8 cellular contexts compared by ENCODE assay signal in genomic region chr5:56817306-56817986, GRCh38. TPM values are rescaled to one million over a fixed set of nuclear protein-coding genes. Genes with fewer than 3 reads are reported as not detected.
DNase-seq lines count a peak whose midpoint lies in the region; ATAC-seq, FAIRE-seq and TF ChIP-seq lines count a peak whose summit lies in the region.

No MANE protein-coding gene starts in this region.

- WGBS in liver: 28% methylated on average over 8 of the region's 8 CpGs

- H3K4me3 Mint-ChIP-seq in activated naive CD4-positive, alpha-beta T cell treated with anti-CD3 and anti-CD28 coated beads for 36 hours: peak overlapping the region; percentile 81
- peak overlapping the region; percentile 88 for H3K4me3 Mint-ChIP-seq in activated naive CD8-positive, alpha-beta T cell treated with anti-CD3 and anti-CD28 coated beads, Interleukin-2, amount 50 U/mL, for 24 hours
- H3K4me3 Mint-ChIP-seq in type B pancreatic cell: peak overlapping the region; percentile 89

- no peaks in the 10 kb centered on the region for H3K27me3 ChIP-seq in liver (ENCODE audit: control insufficient read depth in 4 of 4, insufficient read depth in 4 of 4, low read length in 3 of 4)

- CTCF ChIA-PET in activated naive CD4-positive, alpha-beta T cell treated with anti-CD3 and anti-CD28 coated beads for 36 hours (lab: Charles Lee): interaction anchor here (0.6 to 4.2 kb wide), 3 partner anchors 20 to 433 kb away, joined by 3 to 18 read pairs (median 3); no protein-coding TSS in a partner anchor

- no peak for FAIRE-seq in HTR-8/SVneo (lab: Jason Lieb, UNC)

- intact Hi-C loops in activated naive CD4-positive, alpha-beta T cell treated with anti-CD3 and anti-CD28 coated beads for 36 hours (cut with micrococcal nuclease): loop anchor here (1.0 to 5.0 kb wide), 5 partner anchors 21 to 1645 kb away; partner anchors contain the start of genes MIER3 and PLK2
- intact Hi-C loops in sciatic nerve (cut with DNase I): no loop called here

- no peaks in the 10 kb centered on the region for H3K9me3 ChIP-seq in liver (ENCODE audit: control insufficient read depth in 4 of 4, low read length in 3 of 4)

- no peaks in the 10 kb centered on the region for H3K27me3 Mint-ChIP-seq in activated naive CD4-positive, alpha-beta T cell treated with anti-CD3 and anti-CD28 coated beads for 36 hours (ENCODE audit: low read depth)
- peaks cover 5% of the 10 kb centered on the region for H3K27me3 Mint-ChIP-seq in activated naive CD8-positive, alpha-beta T cell treated with anti-CD3 and anti-CD28 coated beads, Interleukin-2, amount 50 U/mL, for 24 hours
- peaks cover 13% of the 10 kb centered on the region for H3K27me3 Mint-ChIP-seq in type B pancreatic cell

- H3K4me1 Mint-ChIP-seq in activated naive CD4-positive, alpha-beta T cell treated with anti-CD3 and anti-CD28 coated beads for 36 hours (ENCODE audit: low read depth): peaks cover 53% of the 10 kb centered on the region
- peaks cover 62% of the 10 kb centered on the region for H3K4me1 Mint-ChIP-seq in activated naive CD8-positive, alpha-beta T cell treated with anti-CD3 and anti-CD28 coated beads, Interleukin-2, amount 50 U/mL, for 24 hours
- H3K4me1 Mint-ChIP-seq in type B pancreatic cell (ENCODE audit: unreplicated experiment): peaks cover 48% of the 10 kb centered on the region

- peak overlapping the region; percentile 87 for H3K27ac Mint-ChIP-seq in activated naive CD4-positive, alpha-beta T cell treated with anti-CD3 and anti-CD28 coated beads for 36 hours
- peak overlapping the region; percentile 87 for H3K27ac Mint-ChIP-seq in activated naive CD8-positive, alpha-beta T cell treated with anti-CD3 and anti-CD28 coated beads, Interleukin-2, amount 50 U/mL, for 24 hours
- peak overlapping the region; percentile 82 for H3K27ac Mint-ChIP-seq in type B pancreatic cell

- peaks cover 2 to 22% (median 10%) of the 10 kb centered on the region in 4 donors for H3K4me1 ChIP-seq in liver (ENCODE audit: control insufficient read depth in 4 of 4, insufficient read depth in 4 of 4, low read length in 3 of 4)

- H3K9me3 Mint-ChIP-seq in activated naive CD4-positive, alpha-beta T cell treated with anti-CD3 and anti-CD28 coated beads for 36 hours: no peaks in the 10 kb centered on the region
- no peaks in the 10 kb centered on the region for H3K9me3 Mint-ChIP-seq in activated naive CD8-positive, alpha-beta T cell treated with anti-CD3 and anti-CD28 coated beads, Interleukin-2, amount 50 U/mL, for 24 hours
- H3K9me3 Mint-ChIP-seq in type B pancreatic cell: no peaks in the 10 kb centered on the region

- DNase-seq in activated naive CD4-positive, alpha-beta T cell treated with anti-CD3 and anti-CD28 coated beads for 36 hours: no peak
- DNase-seq in activated naive CD4-positive, alpha-beta T cell (lab: John Stamatoyannopoulos, UW): no peak
- DNase-seq in activated naive CD8-positive, alpha-beta T cell treated with anti-CD3 and anti-CD28 coated beads, Interleukin-2, amount 50 U/mL, for 24 hours: no peak
- DNase-seq in type B pancreatic cell (ENCODE audit: extremely low spot score, unreplicated experiment) (no peak), sciatic nerve (ENCODE audit: low spot score) (no peak), HTR-8/SVneo (ENCODE audit: insufficient read length, low spot score) (no peak)

- peak overlapping the region in 2 of 3 donors; percentile 95 to 99 for H3K4me3 ChIP-seq in liver (ENCODE audit: low read depth in 1 of 3, low read length in 3 of 3)

- no peaks in the 10 kb centered on the region for H3K36me3 ChIP-seq in liver (ENCODE audit: control insufficient read depth in 4 of 4, insufficient read depth in 3 of 4, low read depth in 1 of 4, low read length in 3 of 4)

- no peak for TF ChIP-seq RAD21 in liver (IDR thresholded peaks at IDR 0.05)

- TF ChIP-seq CTCF in liver (IDR thresholded peaks at IDR 0.05; ENCODE audit: low read depth, low read length, missing input control) (no peak), type B pancreatic cell (conservative IDR thresholded peaks at IDR 0.05) (no peak)

- ATAC-seq in activated naive CD8-positive, alpha-beta T cell treated with anti-CD3 and anti-CD28 coated beads, Interleukin-2, amount 50 U/mL, for 24 hours: no peak
- ATAC-seq in sciatic nerve (no peak), HG02759 (IDR thresholded peaks at IDR 0.05; ENCODE audit: unreplicated experiment) (no peak)

- H3K9ac ChIP-seq in liver (ENCODE audit: low read depth in 1 of 2, low read length in 2 of 2): peak overlapping the region; percentile 68 to 94

- no peaks in the 10 kb centered on the region for H3K36me3 Mint-ChIP-seq in activated naive CD4-positive, alpha-beta T cell treated with anti-CD3 and anti-CD28 coated beads for 36 hours (ENCODE audit: low read depth)
- no peaks in the 10 kb centered on the region for H3K36me3 Mint-ChIP-seq in activated naive CD8-positive, alpha-beta T cell treated with anti-CD3 and anti-CD28 coated beads, Interleukin-2, amount 50 U/mL, for 24 hours (ENCODE audit: low read depth)
- H3K36me3 Mint-ChIP-seq in type B pancreatic cell: peaks cover 17% of the 10 kb centered on the region

- peak overlapping the region; percentile 94 to 96 for H3K27ac ChIP-seq in liver (ENCODE audit: low read depth in 1 of 2, low read length in 2 of 2)

TF ChIP-seq in liver, 16 proteins besides CTCF, POLR2A, EP300 and RAD21:
- no peak for TF ChIP-seq HNF4A (conservative IDR thresholded peaks at IDR 0.05)
- TF ChIP-seq, protein P1, sequence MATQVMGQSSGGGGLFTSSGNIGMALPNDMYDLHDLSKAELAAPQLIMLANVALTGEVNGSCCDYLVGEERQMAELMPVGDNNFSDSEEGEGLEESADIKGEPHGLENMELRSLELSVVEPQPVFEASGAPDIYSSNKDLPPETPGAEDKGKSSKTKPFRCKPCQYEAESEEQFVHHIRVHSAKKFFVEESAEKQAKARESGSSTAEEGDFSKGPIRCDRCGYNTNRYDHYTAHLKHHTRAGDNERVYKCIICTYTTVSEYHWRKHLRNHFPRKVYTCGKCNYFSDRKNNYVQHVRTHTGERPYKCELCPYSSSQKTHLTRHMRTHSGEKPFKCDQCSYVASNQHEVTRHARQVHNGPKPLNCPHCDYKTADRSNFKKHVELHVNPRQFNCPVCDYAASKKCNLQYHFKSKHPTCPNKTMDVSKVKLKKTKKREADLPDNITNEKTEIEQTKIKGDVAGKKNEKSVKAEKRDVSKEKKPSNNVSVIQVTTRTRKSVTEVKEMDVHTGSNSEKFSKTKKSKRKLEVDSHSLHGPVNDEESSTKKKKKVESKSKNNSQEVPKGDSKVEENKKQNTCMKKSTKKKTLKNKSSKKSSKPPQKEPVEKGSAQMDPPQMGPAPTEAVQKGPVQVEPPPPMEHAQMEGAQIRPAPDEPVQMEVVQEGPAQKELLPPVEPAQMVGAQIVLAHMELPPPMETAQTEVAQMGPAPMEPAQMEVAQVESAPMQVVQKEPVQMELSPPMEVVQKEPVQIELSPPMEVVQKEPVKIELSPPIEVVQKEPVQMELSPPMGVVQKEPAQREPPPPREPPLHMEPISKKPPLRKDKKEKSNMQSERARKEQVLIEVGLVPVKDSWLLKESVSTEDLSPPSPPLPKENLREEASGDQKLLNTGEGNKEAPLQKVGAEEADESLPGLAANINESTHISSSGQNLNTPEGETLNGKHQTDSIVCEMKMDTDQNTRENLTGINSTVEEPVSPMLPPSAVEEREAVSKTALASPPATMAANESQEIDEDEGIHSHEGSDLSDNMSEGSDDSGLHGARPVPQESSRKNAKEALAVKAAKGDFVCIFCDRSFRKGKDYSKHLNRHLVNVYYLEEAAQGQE (IDR thresholded peaks at IDR 0.05): no peak
- no peak for TF ChIP-seq HNF4G (IDR thresholded peaks at IDR 0.05)
- TF ChIP-seq MAX (IDR thresholded peaks at IDR 0.05): no peak
- TF ChIP-seq EGR1 (IDR thresholded peaks at IDR 0.05; ENCODE audit: low read depth in 2 of 2): no peak
- TF ChIP-seq FOXA1 (IDR thresholded peaks at IDR 0.05): no peak
- no peak for TF ChIP-seq YY1 (IDR thresholded peaks at IDR 0.05)
- no peak for TF ChIP-seq FOXA2 (IDR thresholded peaks at IDR 0.05)
- no peak for TF ChIP-seq NR2F2 (IDR thresholded peaks at IDR 0.05)
- TF ChIP-seq TAF1 (conservative IDR thresholded peaks at IDR 0.05): no peak
- no peak for TF ChIP-seq SP1 (IDR thresholded peaks at IDR 0.05)
- TF ChIP-seq ATF3 (IDR thresholded peaks at IDR 0.05): no peak
- no peak for TF ChIP-seq RXRA (IDR thresholded peaks at IDR 0.05)
- TF ChIP-seq, protein P2, sequence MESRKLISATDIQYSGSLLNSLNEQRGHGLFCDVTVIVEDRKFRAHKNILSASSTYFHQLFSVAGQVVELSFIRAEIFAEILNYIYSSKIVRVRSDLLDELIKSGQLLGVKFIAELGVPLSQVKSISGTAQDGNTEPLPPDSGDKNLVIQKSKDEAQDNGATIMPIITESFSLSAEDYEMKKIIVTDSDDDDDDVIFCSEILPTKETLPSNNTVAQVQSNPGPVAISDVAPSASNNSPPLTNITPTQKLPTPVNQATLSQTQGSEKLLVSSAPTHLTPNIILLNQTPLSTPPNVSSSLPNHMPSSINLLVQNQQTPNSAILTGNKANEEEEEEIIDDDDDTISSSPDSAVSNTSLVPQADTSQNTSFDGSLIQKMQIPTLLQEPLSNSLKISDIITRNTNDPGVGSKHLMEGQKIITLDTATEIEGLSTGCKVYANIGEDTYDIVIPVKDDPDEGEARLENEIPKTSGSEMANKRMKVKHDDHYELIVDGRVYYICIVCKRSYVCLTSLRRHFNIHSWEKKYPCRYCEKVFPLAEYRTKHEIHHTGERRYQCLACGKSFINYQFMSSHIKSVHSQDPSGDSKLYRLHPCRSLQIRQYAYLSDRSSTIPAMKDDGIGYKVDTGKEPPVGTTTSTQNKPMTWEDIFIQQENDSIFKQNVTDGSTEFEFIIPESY (IDR thresholded peaks at IDR 0.05): no peak
- no peak for TF ChIP-seq JUND (IDR thresholded peaks at IDR 0.05)
- TF ChIP-seq GABPA (IDR thresholded peaks at IDR 0.05 in 1 of 2, conservative IDR thresholded peaks at IDR 0.05 in 1 of 2): no peak

RNA-seq across cellular contexts. Expression of gene MAP3K1, which starts 2.1 kb away (rescaled TPM):
- 10 to 100 TPM; 18.2 to 19.2 TPM for total RNA-seq in activated naive CD4-positive, alpha-beta T cell treated with anti-CD3 and anti-CD28 coated beads for 36 hours
- 10 to 100 TPM; 10.1 to 15.4 TPM for total RNA-seq in liver
- 1 to 10 TPM; 2.4 to 3.3 TPM for polyA plus RNA-seq in liver
- 40.9 and 48.4 TPM in 2 replicates for total RNA-seq in type B pancreatic cell (ENCODE audit: low replicate concordance)
- total RNA-seq in sciatic nerve: 28.4 TPM
